15 cellular contexts compared by ENCODE assay signal in the genomic region with DNA sequence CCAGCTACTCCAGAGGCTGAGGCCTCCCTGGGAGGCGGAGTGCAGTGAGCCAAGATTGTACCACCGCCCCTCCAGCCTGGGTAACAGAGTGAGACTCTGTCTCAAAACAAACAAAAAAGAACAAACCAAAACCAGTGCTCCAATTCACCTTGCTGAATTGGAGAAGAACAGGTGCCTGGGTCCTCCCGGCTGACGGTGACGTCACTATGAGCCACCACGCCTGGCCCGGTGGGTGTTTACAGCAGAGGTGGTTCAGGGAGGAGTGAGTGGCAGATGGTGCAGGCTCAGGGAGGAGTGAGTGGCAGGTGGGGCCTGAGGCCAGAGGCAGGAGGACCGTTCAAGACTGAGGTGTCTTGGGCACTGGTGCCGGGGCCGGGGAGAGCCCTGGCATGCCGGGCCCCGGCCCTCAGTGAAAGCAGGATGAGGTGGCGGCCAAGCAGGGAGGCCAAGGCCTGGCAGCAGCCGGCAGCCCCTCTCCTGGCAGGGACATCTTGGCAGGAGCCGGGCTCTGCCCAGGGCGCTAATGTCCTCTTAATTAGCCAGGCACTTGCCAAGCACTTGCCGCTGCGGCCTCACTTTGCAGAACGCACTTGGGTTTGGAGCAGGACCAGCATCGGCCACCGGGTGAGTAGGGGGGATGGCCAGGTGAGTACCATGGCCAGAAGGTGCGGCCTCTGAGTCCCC. TPM values are rescaled to one million over a fixed set of nuclear protein-coding genes. Genes with fewer than 3 reads are reported as not detected.
DNase-seq lines count a peak whose midpoint lies in the region; ATAC-seq and TF ChIP-seq lines count a peak whose summit lies in the region.
"Had no signal": no experiment of that assay in that cellular context is flagged by ENCODE, and none has a peak within 500 bp of the region (broad histone marks: within the 10 kb centered on the region; RNA-seq: fewer than 3 reads in every experiment).

No MANE protein-coding gene starts in this region.

- H3K9me3 ChIP-seq in body of pancreas (no peaks in the 10 kb centered on the region), sigmoid colon (no peaks in the 10 kb centered on the region)
- H3K9me3 ChIP-seq: colonic mucosa, upper lobe of left lung had no signal

- H3K36me3 Mint-ChIP-seq in activated CD8-positive, alpha-beta T cell treated with anti-CD3 and anti-CD28 coated beads for 36 hours (ENCODE audit: low read depth), result no peaks in the 10 kb centered on the region
- no peaks in the 10 kb centered on the region for H3K36me3 Mint-ChIP-seq in activated CD8-positive, alpha-beta T cell treated with anti-CD3 and anti-CD28 coated beads, Interleukin-2, amount 10 ng/mL, durations not matched to agents 7 days and 5 days (ENCODE audit: low read depth)

- no peak overlapping the region for H3K4me3 Mint-ChIP-seq in activated CD8-positive, alpha-beta T cell treated with anti-CD3 and anti-CD28 coated beads for 36 hours
- H3K4me3 Mint-ChIP-seq in activated CD8-positive, alpha-beta T cell treated with anti-CD3 and anti-CD28 coated beads, Interleukin-2, amount 10 ng/mL, durations not matched to agents 7 days and 5 days, result no peak overlapping the region

- intact Hi-C loops in activated CD8-positive, alpha-beta T cell treated with anti-CD3 and anti-CD28 coated beads for 36 hours (cut with micrococcal nuclease), result loop anchor here (5.0 kb wide), 1 partner anchor 444 kb away; no protein-coding TSS in a partner anchor
- intact Hi-C loops in body of pancreas (cut with DNase I) (no loop called here), sigmoid colon (cut with DNase I) (no loop called here)

- no peak overlapping the region for H3K27ac Mint-ChIP-seq in activated CD8-positive, alpha-beta T cell treated with anti-CD3 and anti-CD28 coated beads for 36 hours
- H3K27ac Mint-ChIP-seq in activated CD8-positive, alpha-beta T cell treated with anti-CD3 and anti-CD28 coated beads, Interleukin-2, amount 10 ng/mL, durations not matched to agents 7 days and 5 days, result no peak overlapping the region

- H3K27ac ChIP-seq in body of pancreas, result no peak overlapping the region
- H3K27ac ChIP-seq in sigmoid colon, result no peak overlapping the region
- H3K27ac ChIP-seq: colonic mucosa, upper lobe of left lung had no signal

- H3K36me3 ChIP-seq in body of pancreas (replicated peaks in 1 of 2; ENCODE audit: insufficient read depth in 1 of 2, low read depth in 2 of 2) (no peaks in the 10 kb centered on the region), sigmoid colon (no peaks in the 10 kb centered on the region)
- H3K36me3 ChIP-seq: colonic mucosa, upper lobe of left lung had no signal

- DNase-seq in activated CD8-positive, alpha-beta T cell treated with anti-CD3 and anti-CD28 coated beads for 36 hours, result no peak
- no peak for DNase-seq in activated CD8-positive, alpha-beta T cell treated with anti-CD3 and anti-CD28 coated beads, Interleukin-2, amount 10 ng/mL, durations not matched to agents 7 days and 5 days
- peak; percentile 54 for DNase-seq in NCI-H2196 treated with DMSO at 0.1 percent for 48 hours (lab: John Stamatoyannopoulos, UW; ENCODE audit: unreplicated experiment)
- DNase-seq in body of pancreas, result no peak
- no peak for DNase-seq in activated CD4-positive, CD25-positive, alpha-beta regulatory T cell (lab: John Stamatoyannopoulos, UW)
- no peak for DNase-seq in sigmoid colon
- DNase-seq in erythroblast (lab: John Stamatoyannopoulos, UW), result no peak
- DNase-seq: colonic mucosa; DND-41; mesenchymal stem cell; NCI-H1048; occipital lobe; stimulated activated CD4-positive, alpha-beta T cell treated with anti-CD3 and anti-CD28 coated beads, Interleukin-12 subunit alpha, Interleukin-12 subunit beta, amount 100 ng/mL, for 4 hours had no signal

- H3K4me1 Mint-ChIP-seq in activated CD8-positive, alpha-beta T cell treated with anti-CD3 and anti-CD28 coated beads for 36 hours (ENCODE audit: low read depth), result peaks cover 10% of the 10 kb centered on the region
- H3K4me1 Mint-ChIP-seq in activated CD8-positive, alpha-beta T cell treated with anti-CD3 and anti-CD28 coated beads, Interleukin-2, amount 10 ng/mL, durations not matched to agents 7 days and 5 days (ENCODE audit: low read depth), result peaks cover 4% of the 10 kb centered on the region

- ATAC-seq in activated CD8-positive, alpha-beta T cell treated with anti-CD3 and anti-CD28 coated beads for 36 hours, result peak; percentile 32
- no peak for ATAC-seq in activated CD8-positive, alpha-beta T cell treated with anti-CD3 and anti-CD28 coated beads, Interleukin-2, amount 10 ng/mL, durations not matched to agents 7 days and 5 days
- peak; percentile 21 for ATAC-seq in body of pancreas
- no peak for ATAC-seq in HG03469 (IDR thresholded peaks at IDR 0.05; ENCODE audit: unreplicated experiment)

- peaks cover 7% of the 10 kb centered on the region for H3K27me3 Mint-ChIP-seq in activated CD8-positive, alpha-beta T cell treated with anti-CD3 and anti-CD28 coated beads for 36 hours
- H3K27me3 Mint-ChIP-seq in activated CD8-positive, alpha-beta T cell treated with anti-CD3 and anti-CD28 coated beads, Interleukin-2, amount 10 ng/mL, durations not matched to agents 7 days and 5 days (ENCODE audit: low read depth), result peaks cover 11% of the 10 kb centered on the region

- 66 to 67% methylated on average over 8 to 19 of the region's 22 CpGs for WGBS in body of pancreas, 2 donors
- 48 to 78% methylated on average over 22 of the region's 22 CpGs for WGBS in sigmoid colon, 2 donors

- CTCF ChIA-PET in activated CD8-positive, alpha-beta T cell treated with anti-CD3 and anti-CD28 coated beads for 36 hours (lab: Charles Lee), result no interaction called here
- CTCF ChIA-PET in activated CD8-positive, alpha-beta T cell treated with anti-CD3 and anti-CD28 coated beads, Interleukin-2, amount 10 ng/mL, durations not matched to agents 7 days and 5 days (lab: Charles Lee), result interaction anchor here (1.6 kb wide), 1 partner anchor 78 kb away, joined by 4 read pairs; no protein-coding TSS in a partner anchor

- no peaks in the 10 kb centered on the region for H3K27me3 ChIP-seq in body of pancreas
- peaks cover 0 to 2% (median 0%) of the 10 kb centered on the region in 3 donors for H3K27me3 ChIP-seq in sigmoid colon
- H3K27me3 ChIP-seq: upper lobe of left lung had no signal

- POLR2A ChIA-PET in activated CD8-positive, alpha-beta T cell treated with anti-CD3 and anti-CD28 coated beads for 36 hours (lab: Charles Lee), result interaction anchor here (0.6 to 1.2 kb wide), 2 partner anchors 9 to 30 kb away, joined by 3 to 4 read pairs; no protein-coding TSS in a partner anchor
- POLR2A ChIA-PET in activated CD8-positive, alpha-beta T cell treated with anti-CD3 and anti-CD28 coated beads, Interleukin-2, amount 10 ng/mL, durations not matched to agents 7 days and 5 days (lab: Charles Lee), result no interaction called here

- H3K9me3 Mint-ChIP-seq in activated CD8-positive, alpha-beta T cell treated with anti-CD3 and anti-CD28 coated beads for 36 hours, result no peaks in the 10 kb centered on the region
- H3K9me3 Mint-ChIP-seq in activated CD8-positive, alpha-beta T cell treated with anti-CD3 and anti-CD28 coated beads, Interleukin-2, amount 10 ng/mL, durations not matched to agents 7 days and 5 days (ENCODE audit: insufficient read depth), result no peaks in the 10 kb centered on the region

- TF ChIP-seq CTCF in activated CD8-positive, alpha-beta T cell treated with anti-CD3 and anti-CD28 coated beads for 36 hours (IDR thresholded peaks at IDR 0.05), result no peak
- no peak for TF ChIP-seq CTCF in body of pancreas (IDR thresholded peaks at IDR 0.05)
- no peak for TF ChIP-seq CTCF in sigmoid colon (IDR thresholded peaks at IDR 0.05)

- no peak for TF ChIP-seq EP300 in sigmoid colon (IDR thresholded peaks at IDR 0.05)

- H3K4me3 ChIP-seq in body of pancreas (no peak overlapping the region), sigmoid colon (no peak overlapping the region)
- H3K4me3 ChIP-seq: colonic mucosa, upper lobe of left lung had no signal

- H3K4me1 ChIP-seq in body of pancreas (peaks cover 1% of the 10 kb centered on the region), sigmoid colon (peaks cover 0 to 1% (median under 1%) of the 10 kb centered on the region in 4 donors)
- H3K4me1 ChIP-seq: colonic mucosa had no signal

- TF ChIP-seq POLR2A in body of pancreas (IDR thresholded peaks at IDR 0.05) (no peak), sigmoid colon (IDR thresholded peaks at IDR 0.05) (no peak), erythroblast (IDR thresholded peaks at IDR 0.05; ENCODE audit: low read length) (no peak)

RNA-seq across cellular contexts. Expression of a gene that starts 6.2 kb away (rescaled TPM):
- 10 to 100 TPM; 24.5 to 25.2 TPM for total RNA-seq in activated CD8-positive, alpha-beta T cell treated with anti-CD3 and anti-CD28 coated beads for 36 hours
- 10 to 100 TPM; 14.3 to 16.2 TPM for total RNA-seq in activated CD8-positive, alpha-beta T cell treated with anti-CD3 and anti-CD28 coated beads, Interleukin-2, amount 10 ng/mL, durations not matched to agents 7 days and 5 days
- 10 to 100 TPM; 11.2 to 15.6 TPM for total RNA-seq in body of pancreas
- total RNA-seq in sigmoid colon, result 10 to 100 TPM; 20.1 to 27.8 (median 25.1) TPM
- polyA plus RNA-seq in sigmoid colon, result 10 to 100 TPM in 2 of 3 donors, 1 to 10 TPM in 1; 8.3 to 20.4 (median 13.2) TPM

RNA-seq across cellular contexts. Expression of a gene that starts 56.0 kb away (rescaled TPM):
- total RNA-seq in activated CD8-positive, alpha-beta T cell treated with anti-CD3 and anti-CD28 coated beads for 36 hours, result 1,000 to 10,000 TPM; 9,410 to 9,639 TPM
- over 10,000 TPM; 13,463 to 13,594 TPM for total RNA-seq in activated CD8-positive, alpha-beta T cell treated with anti-CD3 and anti-CD28 coated beads, Interleukin-2, amount 10 ng/mL, durations not matched to agents 7 days and 5 days
- total RNA-seq in body of pancreas (1,000 to 10,000 TPM; 1,033 to 1,984 TPM), sigmoid colon (1,000 to 10,000 TPM; 3,643 to 7,981 (median 6,151) TPM)
- polyA plus RNA-seq in sigmoid colon, result 1,000 to 10,000 TPM; 3,244 to 5,818 (median 4,758) TPM

Comparison
In these comparisons a context has a peak if more than half of its experiments do, and no peak if none do; other contexts are left out.
1. ATAC-seq: peak in activated CD8-positive, alpha-beta T cell treated with anti-CD3 and anti-CD28 coated beads for 36 hours (single experiment) and body of pancreas (single experiment); none in activated CD8-positive, alpha-beta T cell treated with anti-CD3 and anti-CD28 coated beads, Interleukin-2, amount 10 ng/mL, durations not matched to agents 7 days and 5 days (single experiment) and HG03469 (single experiment).